ENCODE assay signal across 8 cellular contexts in the genomic region with DNA sequence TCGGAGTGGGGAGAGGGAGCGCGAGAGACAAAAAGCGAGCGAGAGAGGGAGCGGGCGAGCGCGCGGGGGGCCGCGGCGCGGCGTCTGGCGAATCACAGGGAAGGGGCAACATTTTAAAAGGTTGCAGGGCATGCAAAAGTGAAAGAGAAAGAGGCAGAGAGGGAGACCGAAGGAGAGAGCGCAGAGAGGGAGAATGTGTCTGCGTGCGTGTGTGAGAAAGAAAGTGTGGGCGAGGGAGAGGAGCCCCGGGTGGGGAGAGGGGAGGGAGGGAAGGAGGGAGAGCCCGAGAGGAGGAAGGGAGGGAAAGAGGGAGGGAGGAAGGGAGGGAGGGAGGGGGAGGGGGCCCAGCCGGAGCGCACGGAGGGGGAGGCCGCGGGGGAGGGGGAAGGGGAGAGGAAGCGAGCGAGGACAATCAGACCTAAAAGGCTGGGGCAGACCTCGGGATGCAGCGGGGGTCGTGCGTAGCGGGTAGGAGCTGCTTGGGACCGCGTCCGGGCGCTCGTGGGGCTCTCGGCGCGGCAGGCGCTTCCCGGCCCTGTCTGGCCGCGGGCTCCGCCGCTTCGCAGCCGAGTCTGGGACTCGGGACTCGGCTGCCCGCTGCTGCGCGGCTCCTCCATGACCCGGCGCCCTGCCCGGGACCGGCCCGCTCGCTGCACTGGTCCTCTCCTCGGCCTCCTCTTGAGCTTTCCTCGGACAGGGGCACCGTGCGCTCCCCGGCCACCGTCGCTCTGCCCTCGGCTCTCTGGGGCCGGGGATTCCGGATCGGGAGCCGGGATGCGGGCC. TPM values are rescaled to one million over a fixed set of nuclear protein-coding genes. Genes with fewer than 3 reads are reported as not detected.
DNase-seq lines count a peak whose midpoint lies in the region; ATAC-seq and TF ChIP-seq lines count a peak whose summit lies in the region.

No MANE protein-coding gene starts in this region.

- TF ChIP-seq CTCF in C4-2B (conservative IDR thresholded peaks at IDR 0.05) (peak; percentile 22), retinal pigment epithelial cell (conservative IDR thresholded peaks at IDR 0.05; ENCODE audit: low read depth, low read length) (no peak)

- peak overlapping the region; percentile 71 for H3K27ac ChIP-seq in C4-2B

- H3K36me3 Mint-ChIP-seq in activated naive CD4-positive, alpha-beta T cell treated with anti-CD3 and anti-CD28 coated beads, Interleukin-2, amount 50 U/mL, for 72 hours, result peaks cover 60 to 70% of the 10 kb centered on the region in 2 donors

- H3K4me3 ChIP-seq in retinal pigment epithelial cell (ENCODE audit: low read length), result peak overlapping the region; percentile 56

- intact Hi-C loops in left ventricle myocardium superior (cut with micrococcal nuclease), result no loop called here

- DNase-seq in NCI-H748 (lab: John Stamatoyannopoulos, UW; ENCODE audit: unreplicated experiment), result peak; percentile 94
- DNase-seq in activated naive CD4-positive, alpha-beta T cell treated with anti-CD3 and anti-CD28 coated beads, Interleukin-2, amount 50 U/mL, for 72 hours (ENCODE audit: low spot score in 2 of 2), result no peak
- DNase-seq in left ventricle myocardium superior, result no peak
- no peak for DNase-seq in retinal pigment epithelial cell (ENCODE audit: low read depth)
- no peak for DNase-seq in mucosa of gallbladder (ENCODE audit: low spot score)

- H3K27ac Mint-ChIP-seq in activated naive CD4-positive, alpha-beta T cell treated with anti-CD3 and anti-CD28 coated beads, Interleukin-2, amount 50 U/mL, for 72 hours, result peak overlapping the region; percentile 30 to 70

- peak; percentile 42 for ATAC-seq in GM18858 (IDR thresholded peaks at IDR 0.05; ENCODE audit: unreplicated experiment)
- peak; percentile 41 for ATAC-seq in HG03097 (IDR thresholded peaks at IDR 0.05; ENCODE audit: low FRiP score, unreplicated experiment)
- peak; percentile 48 to 78 for ATAC-seq in activated naive CD4-positive, alpha-beta T cell treated with anti-CD3 and anti-CD28 coated beads, Interleukin-2, amount 50 U/mL, for 72 hours
- ATAC-seq in left ventricle myocardium superior, result peak; percentile 66

- peaks cover 6 to 17% of the 10 kb centered on the region in 2 donors for H3K9me3 Mint-ChIP-seq in activated naive CD4-positive, alpha-beta T cell treated with anti-CD3 and anti-CD28 coated beads, Interleukin-2, amount 50 U/mL, for 72 hours

RNA-seq across cellular contexts. Expression of a gene that starts 2.5 kb away (rescaled TPM):
- total RNA-seq in activated naive CD4-positive, alpha-beta T cell treated with anti-CD3 and anti-CD28 coated beads, Interleukin-2, amount 50 U/mL, for 72 hours, result under 1 TPM in 1 of 2 donors, not detected in 1; 0.14 TPM
- total RNA-seq in left ventricle myocardium superior (0.97 TPM), mucosa of gallbladder (0.89 TPM)
